Comparison of ENCODE assay signal across 1 cellular context in the genomic region with DNA sequence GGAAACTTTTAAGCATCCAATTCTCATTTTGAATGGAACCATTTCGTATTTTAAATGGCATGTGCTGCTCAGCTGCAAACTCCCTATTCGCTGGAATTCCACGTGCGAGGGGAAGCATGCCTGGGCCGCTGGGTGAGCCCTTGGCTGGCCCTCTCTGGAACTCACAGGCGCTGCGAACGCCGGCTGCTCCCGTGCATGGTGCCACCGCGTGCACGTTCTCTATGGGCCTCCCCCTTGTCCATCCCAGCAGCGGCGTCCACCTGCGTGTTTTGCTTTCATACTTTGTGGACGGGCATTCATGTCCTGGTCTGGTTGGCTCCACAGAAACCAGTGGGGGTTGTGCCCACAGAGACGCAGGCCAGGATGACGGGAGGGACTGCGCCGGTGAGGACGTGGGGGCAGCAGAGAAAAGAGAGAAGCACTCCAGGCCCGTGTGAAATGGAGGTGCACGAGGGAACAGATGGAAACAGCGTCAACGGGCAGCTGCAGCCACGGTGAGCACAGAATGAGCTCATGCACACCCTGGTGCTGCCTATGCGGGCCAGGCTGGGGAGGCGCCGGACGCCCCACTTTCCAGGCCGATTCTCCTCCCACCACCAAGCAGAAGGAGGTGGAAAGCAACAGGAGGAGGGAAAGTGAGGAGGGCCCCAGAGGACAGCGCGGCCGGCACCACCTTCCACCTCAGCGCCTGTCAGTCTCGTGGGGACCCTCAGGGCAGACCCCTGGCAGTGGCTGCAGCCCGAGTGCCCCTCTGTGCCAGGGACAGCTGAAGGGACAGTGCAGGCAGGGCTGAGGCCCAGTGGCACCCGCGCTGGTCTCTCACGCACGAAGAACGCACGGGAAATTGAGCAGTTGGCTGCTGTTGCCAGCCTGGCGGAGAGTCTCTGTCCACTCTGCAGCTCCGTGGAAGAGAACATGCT.
TF ChIP-seq lines count a peak whose summit lies in the region.

No MANE protein-coding gene starts in this region.

TF ChIP-seq in K562, 482 proteins besides CTCF, POLR2A, EP300 and RAD21:
- TF ChIP-seq IRF9 (tag; IDR thresholded peaks at IDR 0.05) (no peak), POLR2G (IDR thresholded peaks at IDR 0.05; ENCODE audit: low read depth, low read length) (0 out of 2 replicates have a peak, but pooled peaks have one; percentile 18)
